8 cellular contexts compared by ENCODE assay signal in the genomic region with DNA sequence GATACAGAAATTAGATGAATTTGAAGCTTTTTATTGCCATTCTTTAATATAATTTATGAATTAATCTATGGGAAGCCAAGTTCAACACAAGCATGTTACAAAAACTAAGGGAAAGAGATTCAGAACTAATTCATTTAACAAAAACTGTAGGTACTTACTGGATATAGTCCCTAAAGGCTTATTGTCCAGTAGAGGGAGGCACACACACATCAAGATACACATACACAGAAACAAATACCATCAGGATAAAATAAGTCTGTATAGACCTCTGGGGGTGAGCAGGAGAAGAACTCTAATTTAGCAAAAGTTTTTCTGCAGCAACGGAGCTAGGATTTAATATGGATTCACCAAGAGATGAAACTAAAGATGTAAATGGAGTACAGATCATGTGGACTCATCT.
A peak's percentile ranks its signal among the peaks of the same experiment; 100 is the strongest.
DNase-seq lines count a peak whose midpoint lies in the region; ATAC-seq, FAIRE-seq and TF ChIP-seq lines count a peak whose summit lies in the region.

No MANE protein-coding gene starts in this region.

- H3K9me3 Mint-ChIP-seq in HFFc6, result no peaks in the 10 kb centered on the region

- H3K4me1 Mint-ChIP-seq in HFFc6 (ENCODE audit: low read depth), result peaks cover 5% of the 10 kb centered on the region; the same call in 1 of the 2 replicates

- no peak overlapping the region for H3K4me3 Mint-ChIP-seq in HFFc6

- TF ChIP-seq CTCF in AG09319 (IDR thresholded peaks at IDR 0.05; ENCODE audit: low read depth, low read length), result peak; percentile 45
- TF ChIP-seq CTCF in HFFc6 (IDR thresholded peaks at IDR 0.05), result peak; percentile 73

- ATAC-seq in GM18909 (IDR thresholded peaks at IDR 0.05; ENCODE audit: poor library complexity, unreplicated experiment) (no peak), HG03097 (IDR thresholded peaks at IDR 0.05; ENCODE audit: low FRiP score, unreplicated experiment) (no peak)

- peak overlapping the region; percentile 15 for H3K27ac Mint-ChIP-seq in HFFc6

- no peaks in the 10 kb centered on the region for H3K36me3 Mint-ChIP-seq in HFFc6 (ENCODE audit: low read depth)

- DNase-seq in AG09319 (ENCODE audit: extremely low read depth, low read depth) (no peak), HFFc6 (peak; percentile 45), SHP77 treated with DMSO at 0.1 percent for 48 hours (lab: John Stamatoyannopoulos, UW) (peak; percentile 29), glomerular visceral epithelial cell (ENCODE audit: extremely low spot score) (peak; percentile 16), urothelium cell line (ENCODE audit: low spot score) (peak; percentile 1), NCI-H187 (lab: John Stamatoyannopoulos, UW) (no peak)

- H3K27me3 Mint-ChIP-seq in HFFc6 (ENCODE audit: insufficient read depth), result no peaks in the 10 kb centered on the region

- FAIRE-seq in urothelium cell line (lab: Jason Lieb, UNC), result no peak

Comparison
In these comparisons a context has a peak if more than half of its experiments do, and no peak if none do; other contexts are left out.
1. DNase-seq: peak in HFFc6 (single experiment), SHP77 treated with DMSO at 0.1 percent for 48 hours (single experiment), glomerular visceral epithelial cell (single experiment) and urothelium cell line (single experiment); none in AG09319 (single experiment) and NCI-H187 (0 of 2).